9 cellular contexts compared by ENCODE assay signal in genomic region chr18:61326407-61326806, GRCh38. TPM values are rescaled to one million over a fixed set of nuclear protein-coding genes. Genes with fewer than 3 reads are reported as not detected.
"Had no signal": no experiment of that assay in that cellular context is flagged by ENCODE, and none has a peak within 500 bp of the region (broad histone marks: within the 10 kb centered on the region; RNA-seq: fewer than 3 reads in every experiment).

No MANE protein-coding gene starts in this region.

- H3K4me3 ChIP-seq: GM23248, K562 had no signal

- ATAC-seq: K562 had no signal

- DNase-seq: GM23248, GOT3, H9, HCEC 1CT, KG1 had no signal

- H3K9ac ChIP-seq: GM23248 had no signal

- FAIRE-seq: H54, HTR-8/SVneo, K562 had no signal

- H3K27ac ChIP-seq: GM23248 had no signal

- H2AFZ ChIP-seq: GM23248 had no signal

RNA-seq across cellular contexts. Expression of gene CDH20, which starts 6.8 kb away (rescaled TPM):
- total RNA-seq: GM23248, H9, HT-29, K562 had no signal
- polyA plus RNA-seq: GM23248, K562 had no signal
